ENCODE assay signal across 8 cellular contexts in genomic region chr3:183285318-183285717, GRCh38. TPM values are rescaled to one million over a fixed set of nuclear protein-coding genes. Genes with fewer than 3 reads are reported as not detected.
DNase-seq lines count a peak whose midpoint lies in the region; ATAC-seq and TF ChIP-seq lines count a peak whose summit lies in the region.

No MANE protein-coding gene starts in this region.

- H3K36me3 Mint-ChIP-seq in activated T-cell treated with anti-CD3 and anti-CD28 coated beads, Interleukin-2, amount 50 U/mL, for 72 hours (ENCODE audit: insufficient read depth in 2 of 2) = no peaks in the 10 kb centered on the region
- H3K36me3 Mint-ChIP-seq in activated T-helper 1 cell treated with anti-CD3 and anti-CD28 coated beads, Interleukin-12 subunit alpha, Interleukin-12 subunit beta, Interleukin-2, Interleukin-4 antibody, amounts not matched to agents 30 ng/mL and 10 ng/mL and 1 ng/mL, durations not matched to agents 14 hours and 24 hours and 36 hours (ENCODE audit: low read depth) = peaks cover 6% of the 10 kb centered on the region

- H3K4me3 ChIP-seq in lung (no peak overlapping the region), transverse colon (peak overlapping the region in 1 of 4 donors; percentile 4)

- no peak for TF ChIP-seq EP300 in transverse colon (IDR thresholded peaks at IDR 0.05; ENCODE audit: low read depth)

- H3K9me3 Mint-ChIP-seq in activated T-cell treated with anti-CD3 and anti-CD28 coated beads, Interleukin-2, amount 50 U/mL, for 72 hours = no peaks in the 10 kb centered on the region
- no peaks in the 10 kb centered on the region for H3K9me3 Mint-ChIP-seq in activated T-helper 1 cell treated with anti-CD3 and anti-CD28 coated beads, Interleukin-12 subunit alpha, Interleukin-12 subunit beta, Interleukin-2, Interleukin-4 antibody, amounts not matched to agents 30 ng/mL and 10 ng/mL and 1 ng/mL, durations not matched to agents 14 hours and 24 hours and 36 hours

- H3K4me1 ChIP-seq in lung (ENCODE audit: control insufficient read depth in 2 of 2, insufficient read depth in 2 of 2, low read length in 2 of 2) (peaks cover 3 to 9% of the 10 kb centered on the region in 2 donors), transverse colon (peaks cover 7 to 22% (median 12%) of the 10 kb centered on the region in 4 donors)

- H3K27me3 ChIP-seq in lung (ENCODE audit: control insufficient read depth, insufficient read depth) (no peaks in the 10 kb centered on the region), transverse colon (no peaks in the 10 kb centered on the region)

- peak overlapping the region; percentile 60 to 86 for H3K4me3 Mint-ChIP-seq in activated T-cell treated with anti-CD3 and anti-CD28 coated beads, Interleukin-2, amount 50 U/mL, for 72 hours
- H3K4me3 Mint-ChIP-seq in activated T-helper 1 cell treated with anti-CD3 and anti-CD28 coated beads, Interleukin-12 subunit alpha, Interleukin-12 subunit beta, Interleukin-2, Interleukin-4 antibody, amounts not matched to agents 30 ng/mL and 10 ng/mL and 1 ng/mL, durations not matched to agents 14 hours and 24 hours and 36 hours = peak overlapping the region; percentile 60

- no peaks in the 10 kb centered on the region for H3K9me3 ChIP-seq in lung (ENCODE audit: control insufficient read depth in 2 of 2, insufficient read depth in 1 of 2, low read length in 1 of 2)
- H3K9me3 ChIP-seq in transverse colon = no peaks in the 10 kb centered on the region

- H3K27ac Mint-ChIP-seq in activated T-cell treated with anti-CD3 and anti-CD28 coated beads, Interleukin-2, amount 50 U/mL, for 72 hours = peak overlapping the region; percentile 90
- H3K27ac Mint-ChIP-seq in activated T-helper 1 cell treated with anti-CD3 and anti-CD28 coated beads, Interleukin-12 subunit alpha, Interleukin-12 subunit beta, Interleukin-2, Interleukin-4 antibody, amounts not matched to agents 30 ng/mL and 10 ng/mL and 1 ng/mL, durations not matched to agents 14 hours and 24 hours and 36 hours = peak overlapping the region; percentile 94

- H3K27me3 Mint-ChIP-seq in activated T-cell treated with anti-CD3 and anti-CD28 coated beads, Interleukin-2, amount 50 U/mL, for 72 hours (ENCODE audit: low read depth) = no peaks in the 10 kb centered on the region
- H3K27me3 Mint-ChIP-seq in activated T-helper 1 cell treated with anti-CD3 and anti-CD28 coated beads, Interleukin-12 subunit alpha, Interleukin-12 subunit beta, Interleukin-2, Interleukin-4 antibody, amounts not matched to agents 30 ng/mL and 10 ng/mL and 1 ng/mL, durations not matched to agents 14 hours and 24 hours and 36 hours (ENCODE audit: insufficient read depth) = no peaks in the 10 kb centered on the region

- TF ChIP-seq CTCF in lung (IDR thresholded peaks at IDR 0.05; ENCODE audit: control extremely low read depth, extremely low read depth) = no peak
- TF ChIP-seq CTCF in transverse colon (IDR thresholded peaks at IDR 0.05) = no peak

- no peak for TF ChIP-seq POLR2A in transverse colon (IDR thresholded peaks at IDR 0.05)

- H3K27ac ChIP-seq in lung (ENCODE audit: low read depth in 1 of 2, low read length in 1 of 2) (peak overlapping the region; percentile 54 to 84), transverse colon (peak overlapping the region; percentile 59 to 81 (median 77))

- whole genome bisulfite sequencing in lung, 2 donors = 76% methylated on average over 1 of the region's 1 CpG
- WGBS in transverse colon (ENCODE audit: low coverage in 1 of 2), 2 donors = 44 to 46% methylated on average over 1 of the region's 1 CpG

- peaks cover 49% of the 10 kb centered on the region for H3K4me1 Mint-ChIP-seq in activated T-cell treated with anti-CD3 and anti-CD28 coated beads, Interleukin-2, amount 50 U/mL, for 72 hours (ENCODE audit: low read depth)
- peaks cover 36% of the 10 kb centered on the region for H3K4me1 Mint-ChIP-seq in activated T-helper 1 cell treated with anti-CD3 and anti-CD28 coated beads, Interleukin-12 subunit alpha, Interleukin-12 subunit beta, Interleukin-2, Interleukin-4 antibody, amounts not matched to agents 30 ng/mL and 10 ng/mL and 1 ng/mL, durations not matched to agents 14 hours and 24 hours and 36 hours (ENCODE audit: low read depth)

- in situ Hi-C loops in transverse colon (cut with MboI; ENCODE audit: low pct_ligation_motif_present in 1 of 4, low pct_unique_long_range_greater_than_20kb in 1 of 4, low sequenced_read_pairs in 3 of 4) = no loop called here
- in situ Hi-C loops in KBM-7 (cut with MboI; ENCODE audit: low pct_unique_long_range_greater_than_20kb, low sequenced_read_pairs) = no loop called here

- H3K36me3 ChIP-seq in lung (ENCODE audit: control insufficient read depth in 2 of 2, insufficient read depth in 2 of 2, low read length in 2 of 2) (no peaks in the 10 kb centered on the region), transverse colon (no peaks in the 10 kb centered on the region)

- no peak for DNase-seq in activated T-cell treated with anti-CD3 and anti-CD28 coated beads, Interleukin-2, amount 50 U/mL, for 72 hours
- no peak for DNase-seq in activated T-cell treated with anti-CD3 and anti-CD28 coated beads, Interleukin-2, amount 50 U/mL, for 1 hour
- no peak for DNase-seq in activated T-helper 1 cell treated with anti-CD3 and anti-CD28 coated beads, Interleukin-12 subunit alpha, Interleukin-12 subunit beta, Interleukin-2, Interleukin-4 antibody, amounts not matched to agents 30 ng/mL and 10 ng/mL and 1 ng/mL, durations not matched to agents 14 hours and 24 hours and 36 hours (ENCODE audit: low spot score)
- no peak for DNase-seq in lung (ENCODE audit: low spot score)
- no peak for DNase-seq in transverse colon
- DNase-seq in KBM-7 = no peak
- no peak for DNase-seq in DMS153 treated with DMSO at 0.1 percent for 48 hours (lab: John Stamatoyannopoulos, UW; ENCODE audit: unreplicated experiment)

- intact Hi-C loops in activated T-helper 1 cell treated with anti-CD3 and anti-CD28 coated beads, Interleukin-12 subunit alpha, Interleukin-12 subunit beta, Interleukin-2, Interleukin-4 antibody, amounts not matched to agents 30 ng/mL and 10 ng/mL and 1 ng/mL, durations not matched to agents 14 hours and 24 hours and 36 hours (cut with micrococcal nuclease) = loop anchor here (1.0 to 10.0 kb wide), 11 partner anchors 19 to 491 kb away; partner anchors contain the start of genes ATP11B, B3GNT5 and YEATS2
- intact Hi-C loops in transverse colon (cut with DNase I; ENCODE audit: low total_unique reads) = no loop called here

- no peak for ATAC-seq in activated T-cell treated with anti-CD3 and anti-CD28 coated beads, Interleukin-2, amount 50 U/mL, for 72 hours (replicated peaks in 1 of 2)
- ATAC-seq in lung (ENCODE audit: insufficient read depth, low FRiP score) (no peak), GM21529 (IDR thresholded peaks at IDR 0.05; ENCODE audit: unreplicated experiment) (no peak)

RNA-seq across cellular contexts. Expression of gene B3GNT5, which starts 32.3 kb away (rescaled TPM):
- 10 to 100 TPM; 14.4 to 17.3 TPM for total RNA-seq in activated T-cell treated with anti-CD3 and anti-CD28 coated beads, Interleukin-2, amount 50 U/mL, for 72 hours
- 17.0 and 17.7 TPM in 2 replicates for total RNA-seq in activated T-helper 1 cell treated with anti-CD3 and anti-CD28 coated beads, Interleukin-12 subunit alpha, Interleukin-12 subunit beta, Interleukin-2, Interleukin-4 antibody, amounts not matched to agents 30 ng/mL and 10 ng/mL and 1 ng/mL, durations not matched to agents 14 hours and 24 hours and 36 hours
- 10 to 100 TPM; 28.1 to 43.1 TPM for total RNA-seq in lung
- polyA plus RNA-seq in lung = 10 to 100 TPM; 13.5 to 25.4 TPM
- total RNA-seq in transverse colon = 10 to 100 TPM in 3 of 4 donors, 1 to 10 TPM in 1; 6.0 to 46.3 (median 39.9) TPM
